In genomic region chr16:57535680-57536305, GRCh38 we compare ENCODE assay signal across 8 cellular contexts. TPM values are rescaled to one million over a fixed set of nuclear protein-coding genes. Genes with fewer than 3 reads are reported as not detected.
DNase-seq lines count a peak whose midpoint lies in the region; ATAC-seq, FAIRE-seq and TF ChIP-seq lines count a peak whose summit lies in the region.

No MANE protein-coding gene starts in this region.

- H3K4me3 ChIP-seq in AG04449 (ENCODE audit: low read depth, low read length) (peak overlapping the region; percentile 83), HepG2 (replicated peaks in 1 of 3; ENCODE audit: insufficient read depth in 1 of 3, low read depth in 2 of 3, low read length in 3 of 3) (peak overlapping the region; percentile 69 to 82 (median 79))

- H3K36me3 Mint-ChIP-seq in activated CD4-positive, alpha-beta T cell treated with anti-CD3 and anti-CD28 coated beads, Interleukin-2, amount 10 ng/mL, durations not matched to agents 24 days and 14 days (ENCODE audit: low read depth): no peaks in the 10 kb centered on the region

- POLR2A ChIA-PET in AG04449 (lab: Yijun Ruan, JAX): no interaction called here
- POLR2A ChIA-PET in HepG2 (lab: Yijun Ruan, JAX): interaction anchor here (0.8 to 1.3 kb wide), 3 partner anchors 10 to 163 kb away, joined by 3 read pairs; partner anchors contain the start of genes CIAPIN1, COQ9 and CX3CL1

- no peak for TF ChIP-seq POLR2A in HepG2 (IDR thresholded peaks at IDR 0.05; ENCODE audit: insufficient read depth in 1 of 2, low read depth in 2 of 2, low read length in 2 of 2)

- no peaks in the 10 kb centered on the region for H3K9me3 Mint-ChIP-seq in activated CD4-positive, alpha-beta T cell treated with anti-CD3 and anti-CD28 coated beads, Interleukin-2, amount 10 ng/mL, durations not matched to agents 24 days and 14 days

- peak; percentile 57 for FAIRE-seq in HepG2 (lab: Jason Lieb, UNC)

- 4% methylated on average over 32 of the region's 50 CpGs for WGBS in HepG2 (ENCODE audit: low lambda C conversion rate)

- peaks cover 1 to 39% of the 10 kb centered on the region in 2 experiments for H3K27me3 ChIP-seq in HepG2 (ENCODE audit: control insufficient read depth in 1 of 2, insufficient read depth in 2 of 2, low read length in 2 of 2)

- H3K27ac ChIP-seq in HepG2 (ENCODE audit: extremely low read length, insufficient read depth, low read length): no peak overlapping the region

- H3K4me1 ChIP-seq in HepG2 (ENCODE audit: insufficient read depth, low read length): peaks cover 62% of the 10 kb centered on the region

- TF ChIP-seq EP300 in HepG2 (IDR thresholded peaks at IDR 0.05; ENCODE audit: low read depth in 2 of 2, low read length in 2 of 2) (no peak), HepG2 (CRISPR knock-in tag; IDR thresholded peaks at IDR 0.05; ENCODE audit: borderline replicate concordance) (no peak)

- H3K36me3 ChIP-seq in HepG2 (replicated peaks in 1 of 2; ENCODE audit: control insufficient read depth in 1 of 2, insufficient read depth in 2 of 2, low read length in 2 of 2): no peaks in the 10 kb centered on the region

- DNase-seq in AG04449 (ENCODE audit: low read depth, low spot score) (no peak), NCI-H460 (ENCODE audit: extremely low read depth, low read depth) (peak; percentile 88), dedifferentiated amniotic fluid mesenchymal stem cell (ENCODE audit: extremely low spot score) (peak; percentile 76), HepG2 (ENCODE audit: low spot score) (peak; percentile 77)
- DNase-seq in activated CD4-positive, alpha-beta T cell treated with anti-CD3 and anti-CD28 coated beads, Interleukin-2, amount 10 ng/mL, durations not matched to agents 24 days and 14 days: peak; percentile 98
- peak; percentile 93 to 94 for DNase-seq in stimulated activated CD4-positive, alpha-beta T cell treated with anti-CD3 and anti-CD28 coated beads, Interleukin-2, amount 100 ng/mL, for 24 hours

- no peak overlapping the region for H2AFZ ChIP-seq in HepG2 (ENCODE audit: low read length)

- TF ChIP-seq CTCF in AG04449 (IDR thresholded peaks at IDR 0.05; ENCODE audit: insufficient read depth, low read length, missing control alignments) (peak; percentile 38), HepG2 (CRISPR knock-in tag; IDR thresholded peaks at IDR 0.05) (peak; percentile 38)

- H3K79me2 ChIP-seq in HepG2 (ENCODE audit: insufficient read depth, low read length): no peaks in the 10 kb centered on the region

- no peaks in the 10 kb centered on the region for H3K27me3 Mint-ChIP-seq in activated CD4-positive, alpha-beta T cell treated with anti-CD3 and anti-CD28 coated beads, Interleukin-2, amount 10 ng/mL, durations not matched to agents 24 days and 14 days

- H3K9ac ChIP-seq in HepG2 (ENCODE audit: insufficient read depth, low read depth, low read length): peak overlapping the region; percentile 50; the same call in 1 of the 2 replicates

- no peaks in the 10 kb centered on the region for H3K9me3 ChIP-seq in HepG2 (ENCODE audit: low read length)

- peak overlapping the region; percentile 89 for H3K27ac Mint-ChIP-seq in activated CD4-positive, alpha-beta T cell treated with anti-CD3 and anti-CD28 coated beads, Interleukin-2, amount 10 ng/mL, durations not matched to agents 24 days and 14 days

- in situ Hi-C loops in HepG2 (cut with HindIII; ENCODE audit: extremely low pct_ligation_motif_present, low pct_unique_long_range_greater_than_20kb): no loop called here

- CTCF ChIA-PET in AG04449 (lab: Yijun Ruan, JAX): interaction anchor here (0.8 to 2.0 kb wide), 3 partner anchors 28 to 118 kb away, joined by 3 to 6 read pairs (median 3); no protein-coding TSS in a partner anchor
- CTCF ChIA-PET in HepG2 (lab: Yijun Ruan, JAX; ENCODE audit: low intra/inter-chr PET ratio, low total read pairs): no interaction called here

- BruUV-seq in HepG2 (replicated peaks; lab: Mats Ljungman, UMichigan): no TSS peak

- peak overlapping the region; percentile 99 for H3K4me2 ChIP-seq in HepG2 (ENCODE audit: low read depth, low read length)

- TF ChIP-seq RAD21 in HepG2 (CRISPR knock-in tag; IDR thresholded peaks at IDR 0.05): peak; percentile 7; the same call in 1 of the 2 replicates

- H3K4me3 Mint-ChIP-seq in activated CD4-positive, alpha-beta T cell treated with anti-CD3 and anti-CD28 coated beads, Interleukin-2, amount 10 ng/mL, durations not matched to agents 24 days and 14 days: peak overlapping the region; percentile 86

- H4K20me1 ChIP-seq in HepG2 (ENCODE audit: insufficient read depth, low read length): no peaks in the 10 kb centered on the region

- intact Hi-C loops in activated CD4-positive, alpha-beta T cell treated with anti-CD3 and anti-CD28 coated beads, Interleukin-2, amount 10 ng/mL, durations not matched to agents 24 days and 14 days (cut with micrococcal nuclease): loop anchor here (1.0 to 10.0 kb wide), 8 partner anchors 49 to 921 kb away; partner anchors contain the start of genes DOK4, KATNB1, NUP93 and PSME3IP1
- intact Hi-C loops in HepG2 (cut with micrococcal nuclease; ENCODE audit: unreplicated experiment): no loop called here

- ATAC-seq in GM18520 (IDR thresholded peaks at IDR 0.05; ENCODE audit: unreplicated experiment): peak; percentile 36
- ATAC-seq in HG03103 (IDR thresholded peaks at IDR 0.05; ENCODE audit: low read depth, unreplicated experiment): peak; percentile 60
- ATAC-seq in HepG2: peak; percentile 95

- H3K4me1 Mint-ChIP-seq in activated CD4-positive, alpha-beta T cell treated with anti-CD3 and anti-CD28 coated beads, Interleukin-2, amount 10 ng/mL, durations not matched to agents 24 days and 14 days: peaks cover 63% of the 10 kb centered on the region

RNA-seq across cellular contexts. Expression of gene CCDC102A, which starts 0.6 kb away (rescaled TPM):
- total RNA-seq in NCI-H460 (2014; rRNA removed; shearing (Covaris generic)): 4.8 and 5.2 TPM in 2 replicates
- polyA plus RNA-seq in NCI-H460 (2014; cell fraction: nucleus; rRNA removed): 4.4 and 5.4 TPM in 2 replicates
- 6.0 and 6.7 TPM in 2 replicates for total RNA-seq in activated CD4-positive, alpha-beta T cell treated with anti-CD3 and anti-CD28 coated beads, Interleukin-2, amount 10 ng/mL, durations not matched to agents 24 days and 14 days
- total RNA-seq in HepG2 (2016; rRNA removed; fragmentation: Illumina TruSeq; extraction: Trizol): 0.91 and 2.1 TPM in 2 replicates
- 0.71 TPM in 2 replicates for total RNA-seq in HepG2 (2016; cell fraction: cytosol; rRNA removed; fragmentation: Illumina TruSeq; extraction: Trizol; ENCODE audit: low read depth)
- 1.1 and 2.8 TPM in 2 replicates for total RNA-seq in HepG2 (2016; cell fraction: insoluble cytoplasmic fraction; rRNA removed; fragmentation: Illumina TruSeq; extraction: Trizol)
- total RNA-seq in HepG2 (2016; cell fraction: membrane; rRNA removed; fragmentation: Illumina TruSeq; extraction: Trizol): 1.1 and 1.3 TPM in 2 replicates
- 0.41 and 1.0 TPM in 2 replicates for total RNA-seq in HepG2 (2016; cell fraction: nucleus; rRNA removed; fragmentation: Illumina TruSeq; extraction: Trizol)
- polyA plus RNA-seq in HepG2 (2011; rRNA removed): 2.7 and 2.8 TPM in 2 replicates
- 2.3 and 3.2 TPM in 2 replicates for polyA plus RNA-seq in HepG2 (2011; cell fraction: cytosol; rRNA removed)
- polyA plus RNA-seq in HepG2 (2011; cell fraction: nucleus; rRNA removed): 2.6 and 2.8 TPM in 2 replicates
- polyA plus RNA-seq in HepG2 (2012): 0.34 and 1.0 TPM in 2 replicates
- 0.34 and 0.49 TPM in 2 replicates for polyA plus RNA-seq in HepG2 (2016; cell fraction: cytosol; fragmentation: Illumina TruSeq; extraction: Trizol; ENCODE audit: low read depth)
- polyA plus RNA-seq in HepG2 (2016; cell fraction: insoluble cytoplasmic fraction; fragmentation: Illumina TruSeq; extraction: Trizol; ENCODE audit: low read depth): 1.2 TPM in 2 replicates
- polyA plus RNA-seq in HepG2 (2016; cell fraction: membrane; fragmentation: Illumina TruSeq; extraction: Trizol; ENCODE audit: low read depth): 0.51 and 0.64 TPM in 2 replicates
- polyA plus RNA-seq in HepG2 (2016; cell fraction: nucleus; fragmentation: Illumina TruSeq; extraction: Trizol; ENCODE audit: insufficient read depth, low read depth): 1.7 and 2.5 TPM in 2 replicates
- 2.1 and 2.5 TPM in 2 replicates for polyA minus RNA-seq in HepG2 (2011; rRNA and poly(A)+ RNA removed; ENCODE audit: low replicate concordance)
- 0.69 and 1.1 TPM in 2 replicates for polyA minus RNA-seq in HepG2 (2011; cell fraction: cytosol; rRNA and poly(A)+ RNA removed)
- 0.87 and 1.0 TPM in 2 replicates for polyA minus RNA-seq in HepG2 (2011; cell fraction: nucleus; rRNA and poly(A)+ RNA removed)

RNA-seq across cellular contexts. Expression of gene ADGRG5, which starts 6.7 kb away (rescaled TPM):
- total RNA-seq in NCI-H460 (2014; rRNA removed; shearing (Covaris generic)): not detected in 2 replicates
- polyA plus RNA-seq in NCI-H460 (2014; cell fraction: nucleus; rRNA removed): not detected in 2 replicates
- total RNA-seq in activated CD4-positive, alpha-beta T cell treated with anti-CD3 and anti-CD28 coated beads, Interleukin-2, amount 10 ng/mL, durations not matched to agents 24 days and 14 days: 5.4 and 6.1 TPM in 2 replicates
- total RNA-seq in HepG2 (2016; rRNA removed; fragmentation: Illumina TruSeq; extraction: Trizol): not detected in 2 replicates
- not detected in 2 replicates for total RNA-seq in HepG2 (2016; cell fraction: cytosol; rRNA removed; fragmentation: Illumina TruSeq; extraction: Trizol; ENCODE audit: low read depth)
- total RNA-seq in HepG2 (2016; cell fraction: insoluble cytoplasmic fraction; rRNA removed; fragmentation: Illumina TruSeq; extraction: Trizol): not detected in 2 replicates
- not detected in 2 replicates for total RNA-seq in HepG2 (2016; cell fraction: membrane; rRNA removed; fragmentation: Illumina TruSeq; extraction: Trizol)
- not detected in 2 replicates for total RNA-seq in HepG2 (2016; cell fraction: nucleus; rRNA removed; fragmentation: Illumina TruSeq; extraction: Trizol)
- 0.01 TPM in 1 of 2 replicates, not detected in the other for polyA plus RNA-seq in HepG2 (2011; rRNA removed)
- polyA plus RNA-seq in HepG2 (2011; cell fraction: cytosol; rRNA removed): 0.03 TPM in 1 of 2 replicates, not detected in the other
- 0.06 TPM in 1 of 2 replicates, not detected in the other for polyA plus RNA-seq in HepG2 (2011; cell fraction: nucleus; rRNA removed)
- 0.27 and 0.35 TPM in 2 replicates for polyA plus RNA-seq in HepG2 (2012)
- not detected in 2 replicates for polyA plus RNA-seq in HepG2 (2016; cell fraction: cytosol; fragmentation: Illumina TruSeq; extraction: Trizol; ENCODE audit: low read depth)
- polyA plus RNA-seq in HepG2 (2016; cell fraction: insoluble cytoplasmic fraction; fragmentation: Illumina TruSeq; extraction: Trizol; ENCODE audit: low read depth): not detected in 2 replicates
- polyA plus RNA-seq in HepG2 (2016; cell fraction: membrane; fragmentation: Illumina TruSeq; extraction: Trizol; ENCODE audit: low read depth): not detected in 2 replicates
- not detected in 2 replicates for polyA plus RNA-seq in HepG2 (2016; cell fraction: nucleus; fragmentation: Illumina TruSeq; extraction: Trizol; ENCODE audit: insufficient read depth, low read depth)
- polyA minus RNA-seq in HepG2 (2011; rRNA and poly(A)+ RNA removed; ENCODE audit: low replicate concordance): 0.12 TPM in 1 of 2 replicates, not detected in the other
- polyA minus RNA-seq in HepG2 (2011; cell fraction: cytosol; rRNA and poly(A)+ RNA removed): not detected in 2 replicates
- polyA minus RNA-seq in HepG2 (2011; cell fraction: nucleus; rRNA and poly(A)+ RNA removed): not detected in 2 replicates

RNA-seq across cellular contexts. Expression of gene DOK4, which starts 49.5 kb away (rescaled TPM):
- 8.7 and 9.6 TPM in 2 replicates for total RNA-seq in NCI-H460 (2014; rRNA removed; shearing (Covaris generic))
- polyA plus RNA-seq in NCI-H460 (2014; cell fraction: nucleus; rRNA removed): 34.5 and 37.4 TPM in 2 replicates
- total RNA-seq in activated CD4-positive, alpha-beta T cell treated with anti-CD3 and anti-CD28 coated beads, Interleukin-2, amount 10 ng/mL, durations not matched to agents 24 days and 14 days: 4.2 and 4.3 TPM in 2 replicates
- 52.7 and 55.5 TPM in 2 replicates for total RNA-seq in HepG2 (2016; rRNA removed; fragmentation: Illumina TruSeq; extraction: Trizol)
- total RNA-seq in HepG2 (2016; cell fraction: cytosol; rRNA removed; fragmentation: Illumina TruSeq; extraction: Trizol; ENCODE audit: low read depth): 23.8 and 26.8 TPM in 2 replicates
- total RNA-seq in HepG2 (2016; cell fraction: insoluble cytoplasmic fraction; rRNA removed; fragmentation: Illumina TruSeq; extraction: Trizol): 51.4 and 51.5 TPM in 2 replicates
- 58.5 and 70.1 TPM in 2 replicates for total RNA-seq in HepG2 (2016; cell fraction: membrane; rRNA removed; fragmentation: Illumina TruSeq; extraction: Trizol)
- total RNA-seq in HepG2 (2016; cell fraction: nucleus; rRNA removed; fragmentation: Illumina TruSeq; extraction: Trizol): 32.8 and 34.6 TPM in 2 replicates
- 70.0 and 92.5 TPM in 2 replicates for polyA plus RNA-seq in HepG2 (2011; rRNA removed)
- 59.9 and 66.8 TPM in 2 replicates for polyA plus RNA-seq in HepG2 (2011; cell fraction: cytosol; rRNA removed)
- 136 and 138 TPM in 2 replicates for polyA plus RNA-seq in HepG2 (2011; cell fraction: nucleus; rRNA removed)
- 41.9 and 45.8 TPM in 2 replicates for polyA plus RNA-seq in HepG2 (2012)
- polyA plus RNA-seq in HepG2 (2016; cell fraction: cytosol; fragmentation: Illumina TruSeq; extraction: Trizol; ENCODE audit: low read depth): 31.1 and 35.0 TPM in 2 replicates
- polyA plus RNA-seq in HepG2 (2016; cell fraction: insoluble cytoplasmic fraction; fragmentation: Illumina TruSeq; extraction: Trizol; ENCODE audit: low read depth): 59.2 and 63.5 TPM in 2 replicates
- polyA plus RNA-seq in HepG2 (2016; cell fraction: membrane; fragmentation: Illumina TruSeq; extraction: Trizol; ENCODE audit: low read depth): 57.7 and 60.6 TPM in 2 replicates
- 72.2 and 73.9 TPM in 2 replicates for polyA plus RNA-seq in HepG2 (2016; cell fraction: nucleus; fragmentation: Illumina TruSeq; extraction: Trizol; ENCODE audit: insufficient read depth, low read depth)
- polyA minus RNA-seq in HepG2 (2011; rRNA and poly(A)+ RNA removed; ENCODE audit: low replicate concordance): 45.3 and 104 TPM in 2 replicates
- 28.8 and 30.7 TPM in 2 replicates for polyA minus RNA-seq in HepG2 (2011; cell fraction: cytosol; rRNA and poly(A)+ RNA removed)
- 20.1 and 26.6 TPM in 2 replicates for polyA minus RNA-seq in HepG2 (2011; cell fraction: nucleus; rRNA and poly(A)+ RNA removed)

Comparison
In these comparisons a context has a peak if more than half of its experiments do, and no peak if none do; other contexts are left out.
1. ATAC-seq: peak in every context shown above with its lines; median percentile 95 in HepG2; 60 in HG03103; 36 in GM18520.